Comparison of ENCODE assay signal across 9 cellular contexts in genomic region chr3:149813367-149814281, GRCh38. TPM values are rescaled to one million over a fixed set of nuclear protein-coding genes. Genes with fewer than 3 reads are reported as not detected.
A peak's percentile ranks its signal among the peaks of the same experiment; 100 is the strongest.
DNase-seq lines count a peak whose midpoint lies in the region; ATAC-seq and TF ChIP-seq lines count a peak whose summit lies in the region.
"Had no signal": no experiment of that assay in that cellular context is flagged by ENCODE, and none has a peak within 500 bp of the region (broad histone marks: within the 10 kb centered on the region; RNA-seq: fewer than 3 reads in every experiment).

No MANE protein-coding gene starts in this region.

- peaks cover 11% of the 10 kb centered on the region for H3K36me3 Mint-ChIP-seq in activated naive CD8-positive, alpha-beta T cell treated with anti-CD3 and anti-CD28 coated beads for 36 hours

- H3K27ac Mint-ChIP-seq in activated naive CD8-positive, alpha-beta T cell treated with anti-CD3 and anti-CD28 coated beads for 36 hours, result peak overlapping the region; percentile 100

- TF ChIP-seq CTCF in omental fat pad (IDR thresholded peaks at IDR 0.05), result no peak

- ATAC-seq in HG02840 (IDR thresholded peaks at IDR 0.05; ENCODE audit: low FRiP score, unreplicated experiment) (peak; percentile 17), Right ventricle myocardium superior (ENCODE audit: poor library complexity) (peak; percentile 26), omental fat pad (ENCODE audit: low FRiP score) (peak; percentile 1), GM18520 (IDR thresholded peaks at IDR 0.05; ENCODE audit: unreplicated experiment) (no peak)

- peaks cover 38% of the 10 kb centered on the region for H3K4me1 Mint-ChIP-seq in activated naive CD8-positive, alpha-beta T cell treated with anti-CD3 and anti-CD28 coated beads for 36 hours

- intact Hi-C loops in Right ventricle myocardium superior (cut with DNase I), result no loop called here

- no peaks in the 10 kb centered on the region for H3K9me3 Mint-ChIP-seq in activated naive CD8-positive, alpha-beta T cell treated with anti-CD3 and anti-CD28 coated beads for 36 hours

- peak in 4 of 6 experiments; percentile 3 to 16 (median 9) for DNase-seq in stimulated activated naive CD4-positive, alpha-beta T cell (lab: John Stamatoyannopoulos, UW)
- DNase-seq in stimulated activated naive CD4-positive, alpha-beta T cell treated with Interleukin-2 at 50 U/mL for 16 hours (lab: John Stamatoyannopoulos, UW), result no peak
- DNase-seq in NCI-H2107 treated with DMSO at 0.1 percent for 48 hours (lab: John Stamatoyannopoulos, UW; ENCODE audit: unreplicated experiment) (peak; percentile 72), Right ventricle myocardium superior (peak; percentile 40), omental fat pad (ENCODE audit: low spot score) (peak; percentile 28)
- peak; percentile 6 for DNase-seq in activated naive CD8-positive, alpha-beta T cell treated with anti-CD3 and anti-CD28 coated beads for 36 hours

- H3K4me3 Mint-ChIP-seq in activated naive CD8-positive, alpha-beta T cell treated with anti-CD3 and anti-CD28 coated beads for 36 hours, result peak overlapping the region; percentile 95

- no peaks in the 10 kb centered on the region for H3K27me3 Mint-ChIP-seq in activated naive CD8-positive, alpha-beta T cell treated with anti-CD3 and anti-CD28 coated beads for 36 hours

RNA-seq across cellular contexts. Expression of gene RNF13, which starts 0.6 kb away (rescaled TPM):
- total RNA-seq in activated naive CD8-positive, alpha-beta T cell treated with anti-CD3 and anti-CD28 coated beads for 36 hours, result 10 to 100 TPM; 28.8 to 29.5 TPM
- total RNA-seq in Right ventricle myocardium superior, result 45.0 TPM
- 100 to 1,000 TPM in 2 of 4 donors, 10 to 100 TPM in 2; 77.7 to 105 (median 95.9) TPM for total RNA-seq in omental fat pad

RNA-seq across cellular contexts. Expression of gene ANKUB1, which starts 21.3 kb away (rescaled TPM):
- total RNA-seq in activated naive CD8-positive, alpha-beta T cell treated with anti-CD3 and anti-CD28 coated beads for 36 hours, result not detected
- total RNA-seq in Right ventricle myocardium superior (not detected), omental fat pad (not detected)
- total RNA-seq: subcutaneous adipose tissue had no signal
